ENCODE assay signal across 15 cellular contexts in genomic region chr1:55669308-55669707, GRCh38.
A peak's percentile ranks its signal among the peaks of the same experiment; 100 is the strongest.
DNase-seq lines count a peak whose midpoint lies in the region; ATAC-seq and TF ChIP-seq lines count a peak whose summit lies in the region.
"Had no signal": no experiment of that assay in that cellular context is flagged by ENCODE, and none has a peak within 500 bp of the region (broad histone marks: within the 10 kb centered on the region; RNA-seq: fewer than 3 reads in every experiment).

No MANE protein-coding gene starts in this region.

- no peak overlapping the region for H2AFZ ChIP-seq in SK-N-SH (ENCODE audit: low read depth)

- no peak overlapping the region for H3K4me2 ChIP-seq in SK-N-SH

- no peaks in the 10 kb centered on the region for H3K27me3 ChIP-seq in SK-N-SH (ENCODE audit: insufficient read depth)
- H3K27me3 ChIP-seq in aorta (ENCODE audit: control insufficient read depth in 1 of 2, insufficient read depth in 2 of 2, low read length in 1 of 2): no peaks in the 10 kb centered on the region

- TF ChIP-seq CTCF in SK-N-SH (IDR thresholded peaks at IDR 0.05): no peak
- no peak for TF ChIP-seq CTCF in foreskin fibroblast (IDR thresholded peaks at IDR 0.05; ENCODE audit: low read depth, low read length)
- no peak for TF ChIP-seq CTCF in omental fat pad (IDR thresholded peaks at IDR 0.05)

- intact Hi-C loops in aorta (cut with DNase I): no loop called here

- CTCF ChIA-PET in SK-N-SH (lab: Yijun Ruan, JAX): interaction anchor here (1.1 kb wide), 1 partner anchor 266 kb away, joined by 3 read pairs; no protein-coding TSS in a partner anchor

- H3K79me2 ChIP-seq in SK-N-SH (ENCODE audit: insufficient read depth): no peaks in the 10 kb centered on the region

- peak; percentile 34; the same call in 1 of the 3 replicates for ATAC-seq in SK-N-SH treated with all-trans-retinoic acid at 6 μM for 48 hours
- peak; percentile 98 for ATAC-seq in omental fat pad (ENCODE audit: low FRiP score)
- peak; percentile 77 for ATAC-seq in aorta (ENCODE audit: low FRiP score)
- no peak for ATAC-seq in HG03354 (IDR thresholded peaks at IDR 0.05; ENCODE audit: poor library complexity, severe bottlenecking, unreplicated experiment)
- ATAC-seq in HG03442 (IDR thresholded peaks at IDR 0.05; ENCODE audit: unreplicated experiment): no peak
- ATAC-seq: Panc1 had no signal

- no peak overlapping the region for H3K9ac ChIP-seq in SK-N-SH

- H4K20me1 ChIP-seq in SK-N-SH (ENCODE audit: insufficient read depth): no peaks in the 10 kb centered on the region

- H3K4me3 ChIP-seq in SK-N-SH (ENCODE audit: low read depth in 2 of 2, low read length in 1 of 2) (no peak overlapping the region), foreskin fibroblast (ENCODE audit: low read depth in 1 of 2, low read length in 2 of 2) (no peak overlapping the region), aorta (ENCODE audit: low read length in 2 of 2) (no peak overlapping the region)

- no peak for TF ChIP-seq EP300 in SK-N-SH (IDR thresholded peaks at IDR 0.05; ENCODE audit: borderline replicate concordance in 1 of 2, low read depth in 1 of 2, low read length in 1 of 2)

- DNase-seq in SK-N-SH (no peak), foreskin fibroblast (peak; percentile 36 to 68), omental fat pad (ENCODE audit: low spot score) (no peak), aorta (no peak), putamen (ENCODE audit: low spot score) (no peak)
- DNase-seq: CD8-positive, alpha-beta memory T cell; central memory CD4-positive, alpha-beta T cell; mesendoderm; NCI-H1417 treated with DMSO at 0.1 percent for 48 hours; NCI-H446 had no signal

- H3K4me1 ChIP-seq in SK-N-SH (ENCODE audit: control insufficient read depth in 1 of 2, insufficient read depth in 2 of 2, low read depth in 1 of 2, low read length in 1 of 2) (no peaks in the 10 kb centered on the region; a peak in 1 of 4 replicates), aorta (ENCODE audit: control insufficient read depth in 1 of 2, insufficient read depth in 2 of 2, low read length in 2 of 2) (peaks cover 4 to 7% of the 10 kb centered on the region in 2 donors)

- H3K9me2 ChIP-seq in SK-N-SH: no peaks in the 10 kb centered on the region

- H3K9me3 ChIP-seq in SK-N-SH: no peaks in the 10 kb centered on the region
- no peaks in the 10 kb centered on the region for H3K9me3 ChIP-seq in aorta (ENCODE audit: control insufficient read depth, low read length)

- H3K36me3 ChIP-seq in SK-N-SH (replicated peaks in 1 of 2; ENCODE audit: control insufficient read depth in 1 of 2, insufficient read depth in 2 of 2, low read length in 1 of 2) (no peaks in the 10 kb centered on the region), aorta (ENCODE audit: control insufficient read depth in 1 of 2, insufficient read depth in 2 of 2, low read length in 1 of 2) (no peaks in the 10 kb centered on the region)

- H3F3A ChIP-seq in SK-N-SH (replicated peaks; ENCODE audit: insufficient read depth): peaks cover 7% of the 10 kb centered on the region

- 72% methylated on average over 3 of the region's 3 CpGs for WGBS in SK-N-SH (ENCODE audit: low lambda C conversion rate)
- WGBS in aorta, 2 donors: 3 to 7% methylated on average over 3 of the region's 3 CpGs

- H3K27ac ChIP-seq in SK-N-SH (ENCODE audit: low read depth in 2 of 2, low read length in 1 of 2) (peak overlapping the region in 1 of 2 experiments; percentile 43; a peak in 2 of 4 replicates), aorta (ENCODE audit: low read depth in 1 of 2, low read length in 2 of 2) (peak overlapping the region; percentile 72 to 87)
- H3K27ac ChIP-seq: 22Rv1 had no signal

- POLR2A ChIA-PET in SK-N-SH (lab: Yijun Ruan, JAX): no interaction called here

- TF ChIP-seq RAD21 in SK-N-SH (IDR thresholded peaks at IDR 0.05; ENCODE audit: low read length): no peak

TF ChIP-seq in SK-N-SH treated with all-trans-retinoic acid at 6 μM for 48 hours, 23 proteins besides CTCF, POLR2A, EP300 and RAD21 (continues in another document):
- TF ChIP-seq POU6F1 (CRISPR knock-in tag; IDR thresholded peaks at IDR 0.05; ENCODE audit: borderline replicate concordance, low read depth) (no peak), GLIS3 (CRISPR knock-in tag; IDR thresholded peaks at IDR 0.05) (no peak), ARNTL (CRISPR knock-in tag; IDR thresholded peaks at IDR 0.05; ENCODE audit: borderline replicate concordance, low read depth) (no peak), RARB (CRISPR knock-in tag; IDR thresholded peaks at IDR 0.05) (no peak), ZNF565 (CRISPR knock-in tag; conservative IDR thresholded peaks at IDR 0.05; ENCODE audit: low read depth) (no peak), ZNF70 (CRISPR knock-in tag; IDR thresholded peaks at IDR 0.05) (no peak), ZNF8 (CRISPR knock-in tag; IDR thresholded peaks at IDR 0.05) (no peak), ESRRG (CRISPR knock-in tag; IDR thresholded peaks at IDR 0.05) (no peak), CREB5 (CRISPR knock-in tag; IDR thresholded peaks at IDR 0.05; ENCODE audit: low read depth) (no peak), ZFP30 (CRISPR knock-in tag; IDR thresholded peaks at IDR 0.05) (no peak), BACH2 (CRISPR knock-in tag; IDR thresholded peaks at IDR 0.05; ENCODE audit: borderline replicate concordance) (no peak)

TF ChIP-seq in SK-N-SH, 30 proteins besides CTCF, POLR2A, EP300 and RAD21:
- TF ChIP-seq GABPA (IDR thresholded peaks at IDR 0.05; ENCODE audit: low read depth): no peak
- no peak for TF ChIP-seq SIN3A (IDR thresholded peaks at IDR 0.05; ENCODE audit: borderline replicate concordance, low read depth, low read length)
- no peak for TF ChIP-seq PBX3 (IDR thresholded peaks at IDR 0.05)
- TF ChIP-seq MAX (IDR thresholded peaks at IDR 0.05; ENCODE audit: low read depth): no peak
- no peak for TF ChIP-seq TEAD4 (IDR thresholded peaks at IDR 0.05; ENCODE audit: borderline replicate concordance, insufficient read depth)
- no peak for TF ChIP-seq JUND (IDR thresholded peaks at IDR 0.05)
- no peak for TF ChIP-seq YY1 (IDR thresholded peaks at IDR 0.05; ENCODE audit: low read depth)
- no peak for TF ChIP-seq MEF2A (IDR thresholded peaks at IDR 0.05; ENCODE audit: borderline replicate concordance, low read depth)
- TF ChIP-seq FOSL2 (IDR thresholded peaks at IDR 0.05; ENCODE audit: borderline replicate concordance, low read depth): no peak
- TF ChIP-seq NFIC (IDR thresholded peaks at IDR 0.05; ENCODE audit: borderline replicate concordance): no peak
- TF ChIP-seq FOXJ3 (CRISPR knock-in tag; IDR thresholded peaks at IDR 0.05): no peak
- TF ChIP-seq USF2 (IDR thresholded peaks at IDR 0.05; ENCODE audit: borderline replicate concordance, low read depth, low read length): no peak
- TF ChIP-seq IRF3 (IDR thresholded peaks at IDR 0.05; ENCODE audit: low read depth, low read length): no peak
- no peak for TF ChIP-seq ELF1 (IDR thresholded peaks at IDR 0.05)
- no peak for TF ChIP-seq CHD2 (IDR thresholded peaks at IDR 0.05; ENCODE audit: low read length, partially characterized antibody)
- TF ChIP-seq RXRA (IDR thresholded peaks at IDR 0.05; ENCODE audit: borderline replicate concordance, low read depth): no peak

Comparison
In these comparisons a context has a peak if more than half of its experiments do, and no peak if none do; other contexts are left out.
1. ATAC-seq: peak in SK-N-SH treated with all-trans-retinoic acid at 6 μM for 48 hours (single experiment), omental fat pad (single experiment) and aorta (single experiment); none in HG03354 (single experiment) and HG03442 (single experiment).
2. DNase-seq: peak in foreskin fibroblast (2 of 2); none in SK-N-SH (single experiment), omental fat pad (single experiment), aorta (0 of 2) and putamen (single experiment).